In genomic region chr9:123364241-123364824, GRCh38 we compare ENCODE assay signal across 13 cellular contexts. TPM values are rescaled to one million over a fixed set of nuclear protein-coding genes. Genes with fewer than 3 reads are reported as not detected.
DNase-seq lines count a peak whose midpoint lies in the region; ATAC-seq, FAIRE-seq and TF ChIP-seq lines count a peak whose summit lies in the region.
"Had no signal": no experiment of that assay in that cellular context is flagged by ENCODE, and none has a peak within 500 bp of the region (broad histone marks: within the 10 kb centered on the region; RNA-seq: fewer than 3 reads in every experiment).

No MANE protein-coding gene starts in this region.

- H3K27ac ChIP-seq in cardiac muscle cell, result peak overlapping the region; percentile 98
- peak overlapping the region; percentile 72 for H3K27ac ChIP-seq in mesodermal cell (ENCODE audit: low read depth, low read length, severe bottlenecking)
- H3K27ac ChIP-seq: KMS-11 had no signal

- H3K9me3 ChIP-seq in cardiac muscle cell (ENCODE audit: low read depth) (no peaks in the 10 kb centered on the region), mesodermal cell (ENCODE audit: control insufficient read depth, low read length) (no peaks in the 10 kb centered on the region)

- H3K4me3 ChIP-seq in cardiac muscle cell (no peak overlapping the region), mesodermal cell (ENCODE audit: extremely low read depth, insufficient read depth, low read length, poor library complexity, severe bottlenecking) (no peak overlapping the region)

- DNase-seq in cardiac muscle cell (ENCODE audit: low read depth in 1 of 2, low spot score in 1 of 2) (peak in 1 of 2 donors; percentile 88), cardiac septum (ENCODE audit: low spot score) (no peak), dermis microvascular lymphatic vessel endothelial cell (ENCODE audit: low read depth in 2 of 2) (peak; percentile 29 to 35), urothelium cell line (ENCODE audit: low spot score) (peak; percentile 77), DMS 273 treated with DMSO at 0.1 percent for 48 hours (lab: John Stamatoyannopoulos, UW) (no peak)
- DNase-seq: activated effector memory CD4-positive, alpha-beta T cell treated with anti-CD3 and anti-CD28 coated beads, Interleukin-2, amount 50 U/mL, for 16 hours; NCI-H2171 treated with DMSO at 0.1 percent for 48 hours had no signal

- H3K4me1 ChIP-seq in cardiac muscle cell (ENCODE audit: low read depth) (peaks cover 50% of the 10 kb centered on the region), mesodermal cell (ENCODE audit: control insufficient read depth, insufficient read depth, low read length, poor library complexity, severe bottlenecking) (peaks cover 72% of the 10 kb centered on the region)

- intact Hi-C loops in cardiac septum (cut with DNase I), result no loop called here

- FAIRE-seq in urothelium cell line (lab: Jason Lieb, UNC), result peak; percentile 68
- FAIRE-seq: A204.1 had no signal

- no peak for TF ChIP-seq CTCF in cardiac muscle cell (IDR thresholded peaks at IDR 0.05; ENCODE audit: low read depth, low read length)

- ATAC-seq in HG03139 (IDR thresholded peaks at IDR 0.05; ENCODE audit: unreplicated experiment) (no peak), GM18873 (IDR thresholded peaks at IDR 0.05; ENCODE audit: low FRiP score, unreplicated experiment) (no peak)
- ATAC-seq: activated CD4-positive, CD25-positive, alpha-beta regulatory T cell treated with anti-CD3 and anti-CD28 coated beads, Interleukin-2, amount 50 U/mL, for 24 hours had no signal

- no peaks in the 10 kb centered on the region for H3K27me3 ChIP-seq in cardiac muscle cell

- 54 to 68% methylated on average over 4 to 8 of the region's 11 CpGs for WGBS in mesodermal cell (ENCODE audit: insufficient coverage in 2 of 2), 2 experiments

- H3K36me3 ChIP-seq in cardiac muscle cell (no peaks in the 10 kb centered on the region), mesodermal cell (ENCODE audit: control insufficient read depth, insufficient read depth, low read length) (peaks cover 19% of the 10 kb centered on the region)

RNA-seq across cellular contexts. Expression of gene CRB2, which starts 8.3 kb away (rescaled TPM):
- 46.3 and 91.7 TPM in 2 replicates for total RNA-seq in cardiac muscle cell
- polyA plus RNA-seq in cardiac muscle cell, result 8.3 and 16.9 TPM in 2 replicates
- total RNA-seq in cardiac septum, result not detected
- not detected in 2 replicates for total RNA-seq in dermis microvascular lymphatic vessel endothelial cell
- 58.5 TPM for polyA plus RNA-seq in mesodermal cell (2013, experiment 1 of 2)
- 59.5 TPM for polyA plus RNA-seq in mesodermal cell (2013, experiment 2 of 2)

Comparison
In these comparisons a context has a peak if more than half of its experiments do, and no peak if none do; other contexts are left out.
1. RNA of gene CRB2, which starts 8.3 kb away (total RNA-seq): 46.3 to 91.7 TPM in cardiac muscle cell; not detected in cardiac septum (single experiment) and not detected in dermis microvascular lymphatic vessel endothelial cell; every median in the first group is over 10 times any median in the second.
2. DNase-seq: peak in dermis microvascular lymphatic vessel endothelial cell (2 of 2) and urothelium cell line (single experiment); none in cardiac septum (single experiment) and DMS 273 treated with DMSO at 0.1 percent for 48 hours (single experiment).